Comparison of ENCODE assay signal across 1 cellular context in genomic region chr1:113928950-113929749, GRCh38.
TF ChIP-seq lines count a peak whose summit lies in the region.

HIPK1 (plus strand) TSS chr1:113929324.

TF ChIP-seq in HepG2, 621 proteins besides CTCF, POLR2A, EP300 and RAD21 (continued from another document and continues in another):
- TF ChIP-seq DZIP1 (CRISPR knock-in tag; IDR thresholded peaks at IDR 0.05) = no peak
- TF ChIP-seq ZNF557 (CRISPR knock-in tag; IDR thresholded peaks at IDR 0.05) = 0 out of 2 replicates have a peak, but pooled peaks have one; percentile 63
- no peak; the same call in 1 of the 2 replicates for TF ChIP-seq ZNF740 (CRISPR knock-in tag; IDR thresholded peaks at IDR 0.05)
- TF ChIP-seq ZNF562 (CRISPR knock-in tag; IDR thresholded peaks at IDR 0.05; ENCODE audit: borderline replicate concordance) = no peak
- TF ChIP-seq ZNF280D (CRISPR knock-in tag; IDR thresholded peaks at IDR 0.05) = no peak
- no peak for TF ChIP-seq ZNF7 (CRISPR knock-in tag; IDR thresholded peaks at IDR 0.05)
- TF ChIP-seq DNMT3B (CRISPR knock-in tag; conservative IDR thresholded peaks at IDR 0.05) = no peak
- no peak for TF ChIP-seq HIC2 (CRISPR knock-in tag; IDR thresholded peaks at IDR 0.05; ENCODE audit: low read depth)
- TF ChIP-seq ZBTB34 (CRISPR knock-in tag; IDR thresholded peaks at IDR 0.05) = no peak
- TF ChIP-seq ZNF275 (CRISPR knock-in tag; IDR thresholded peaks at IDR 0.05; ENCODE audit: borderline replicate concordance) = no peak
- TF ChIP-seq FOXA1 (IDR thresholded peaks at IDR 0.05) = 0 out of 2 replicates have a peak, but pooled peaks have one; percentile 28
- TF ChIP-seq FOXA1 (CRISPR knock-in tag; IDR thresholded peaks at IDR 0.05) = peak; percentile 89
- no peak for TF ChIP-seq ZNF530 (CRISPR knock-in tag; IDR thresholded peaks at IDR 0.05; ENCODE audit: low read depth)
- no peak for TF ChIP-seq ZEB1 (IDR thresholded peaks at IDR 0.05; ENCODE audit: insufficient replicate concordance, low read depth)
- peak; percentile 48; the same call in 1 of the 2 replicates for TF ChIP-seq ZNF772 (CRISPR knock-in tag; IDR thresholded peaks at IDR 0.05)
- no peak; the same call in 1 of the 2 replicates for TF ChIP-seq HOMEZ (CRISPR knock-in tag; IDR thresholded peaks at IDR 0.05; ENCODE audit: low read depth)
- TF ChIP-seq NFE2L1 (CRISPR knock-in tag; IDR thresholded peaks at IDR 0.05; ENCODE audit: borderline replicate concordance) = no peak
- 0 out of 2 replicates have a peak, but pooled peaks have one; percentile 36 for TF ChIP-seq AKAP8 (CRISPR knock-in tag; IDR thresholded peaks at IDR 0.05)
- no peak for TF ChIP-seq PTBP1 (IDR thresholded peaks at IDR 0.05; ENCODE audit: low read depth, low read length, poor library complexity, severe bottlenecking)
- no peak for TF ChIP-seq ZFAT (CRISPR knock-in tag; conservative IDR thresholded peaks at IDR 0.05)
- no peak for TF ChIP-seq HMGA1 (CRISPR knock-in tag; conservative IDR thresholded peaks at IDR 0.05)
- TF ChIP-seq MEF2D (CRISPR knock-in tag; IDR thresholded peaks at IDR 0.05) = no peak; the same call in 1 of the 2 replicates
- peak; percentile 94 for TF ChIP-seq MLX (CRISPR knock-in tag; IDR thresholded peaks at IDR 0.05)
- TF ChIP-seq ZFP36L2 (CRISPR knock-in tag; IDR thresholded peaks at IDR 0.05) = no peak
- TF ChIP-seq SSRP1 (CRISPR knock-in tag; IDR thresholded peaks at IDR 0.05) = no peak
- 0 out of 2 replicates have a peak, but pooled peaks have one; percentile 37 for TF ChIP-seq ZNF629 (CRISPR knock-in tag; conservative IDR thresholded peaks at IDR 0.05)
- TF ChIP-seq ZNF207 (IDR thresholded peaks at IDR 0.05; ENCODE audit: borderline replicate concordance) = no peak
- TF ChIP-seq ZC3H13 (CRISPR knock-in tag; IDR thresholded peaks at IDR 0.05) = no peak; the same call in none of the 2 replicates
- 0 out of 2 replicates have a peak, but pooled peaks have one; percentile 71 for TF ChIP-seq TBP (CRISPR knock-in tag; IDR thresholded peaks at IDR 0.05)
- peak; percentile 86 for TF ChIP-seq PHF8 (CRISPR knock-in tag; IDR thresholded peaks at IDR 0.05)
- peak; percentile 63; the same call in 1 of the 2 replicates for TF ChIP-seq ZNF335 (CRISPR knock-in tag; IDR thresholded peaks at IDR 0.05)
- peak; percentile 88 for TF ChIP-seq FOXA3 (CRISPR knock-in tag; IDR thresholded peaks at IDR 0.05)
- TF ChIP-seq ZNF737 (CRISPR knock-in tag; IDR thresholded peaks at IDR 0.05; ENCODE audit: borderline replicate concordance) = no peak
- TF ChIP-seq STAT5B (CRISPR knock-in tag; IDR thresholded peaks at IDR 0.05) = 0 out of 2 replicates have a peak, but pooled peaks have one; percentile 71
- peak; percentile 80; the same call in 1 of the 2 replicates for TF ChIP-seq KDM5A (IDR thresholded peaks at IDR 0.05; ENCODE audit: borderline replicate concordance, low read length)
- 0 out of 2 replicates have a peak, but pooled peaks have one; percentile 15 for TF ChIP-seq ZFP37 (CRISPR knock-in tag; IDR thresholded peaks at IDR 0.05; ENCODE audit: borderline replicate concordance)
- peak; percentile 67 for TF ChIP-seq RFX5 (IDR thresholded peaks at IDR 0.05; ENCODE audit: low read depth, low read length)
- peak; percentile 66; the same call in 1 of the 2 replicates for TF ChIP-seq TFDP1 (CRISPR knock-in tag; IDR thresholded peaks at IDR 0.05; ENCODE audit: borderline replicate concordance)
- TF ChIP-seq U2AF2 (IDR thresholded peaks at IDR 0.05; ENCODE audit: low read depth, low read length) = no peak
- TF ChIP-seq CAMTA2 (CRISPR knock-in tag; IDR thresholded peaks at IDR 0.05; ENCODE audit: borderline replicate concordance) = no peak
- peak; percentile 49; the same call in 1 of the 2 replicates for TF ChIP-seq NRL (CRISPR knock-in tag; IDR thresholded peaks at IDR 0.05; ENCODE audit: borderline replicate concordance)
- TF ChIP-seq NFIB (CRISPR knock-in tag; IDR thresholded peaks at IDR 0.05; ENCODE audit: borderline replicate concordance) = no peak
- TF ChIP-seq ZNF121 (CRISPR knock-in tag; IDR thresholded peaks at IDR 0.05) = peak; percentile 30; the same call in 1 of the 2 replicates
- TF ChIP-seq ZNF800 (CRISPR knock-in tag; IDR thresholded peaks at IDR 0.05) = no peak
- TF ChIP-seq SMYD3 (CRISPR knock-in tag; IDR thresholded peaks at IDR 0.05) = peak; percentile 76; the same call in 1 of the 2 replicates
- peak; percentile 63; the same call in 1 of the 2 replicates for TF ChIP-seq NCOR1 (IDR thresholded peaks at IDR 0.05; ENCODE audit: borderline replicate concordance, low read length)
- TF ChIP-seq NCOA1 (CRISPR knock-in tag; IDR thresholded peaks at IDR 0.05) = no peak
- TF ChIP-seq ZNF678 (CRISPR knock-in tag; IDR thresholded peaks at IDR 0.05) = peak; percentile 28; the same call in 1 of the 2 replicates
- peak; percentile 61; the same call in 1 of the 2 replicates for TF ChIP-seq TEF (CRISPR knock-in tag; IDR thresholded peaks at IDR 0.05)
- TF ChIP-seq RFXANK (CRISPR knock-in tag; IDR thresholded peaks at IDR 0.05) = no peak
- TF ChIP-seq PLRG1 (conservative IDR thresholded peaks at IDR 0.05) = no peak
- TF ChIP-seq ZNF713 (CRISPR knock-in tag; IDR thresholded peaks at IDR 0.05) = no peak; the same call in 1 of the 2 replicates
